Comparison of ENCODE assay signal across 38 cellular contexts in genomic region chr10:29250066-29250465, GRCh38. TPM values are rescaled to one million over a fixed set of nuclear protein-coding genes. Genes with fewer than 3 reads are reported as not detected.
"Had no signal": no experiment of that assay in that cellular context is flagged by ENCODE, and none has a peak within 500 bp of the region (broad histone marks: within the 10 kb centered on the region; RNA-seq: fewer than 3 reads in every experiment).

No MANE protein-coding gene starts in this region.

- H3K4me1 ChIP-seq: ascending aorta, Peyer's patch had no signal

- H3K36me3 ChIP-seq: ascending aorta, cardiac muscle cell, Peyer's patch, SJSA1 had no signal

- H3K9ac ChIP-seq: KMS-11 had no signal

- DNase-seq: activated B cell treated with CpG ODN at 0.5 μM for 24 hours; activated CD4-positive, alpha-beta memory T cell treated with anti-CD3 and anti-CD28 coated beads, Interleukin-2, amount 10 ng/mL, durations not matched to agents 7 days and 5 days; activated CD4-positive, alpha-beta T cell treated with anti-CD3 and anti-CD28 coated beads for 4 hours; activated CD4-positive, alpha-beta T cell treated with anti-CD3 and anti-CD28 coated beads, Interleukin-2, amount 50 U/mL, for 1 hour; activated CD4-positive, CD25-positive, alpha-beta regulatory T cell treated with anti-CD3 and anti-CD28 coated beads, Interleukin-2, amount 50 U/mL, for 72 hours; activated CD8-positive, alpha-beta memory T cell treated with anti-CD3 and anti-CD28 coated beads for 24 hours; activated CD8-positive, alpha-beta memory T cell treated with anti-CD3 and anti-CD28 coated beads, Interleukin-2, amount 10 ng/mL, durations not matched to agents 7 days and 5 days; activated CD8-positive, alpha-beta memory T cell treated with anti-CD3 and anti-CD28 coated beads, Interleukin-2, amount 50 U/mL, for 48 hours; activated effector memory CD4-positive, alpha-beta T cell treated with Interleukin-2 at 50 U/mL for 16 hours; activated naive CD4-positive, alpha-beta T cell treated with anti-CD3 and anti-CD28 coated beads, Interleukin-2, amount 10 ng/mL, durations not matched to agents 7 days and 5 days; activated naive CD8-positive, alpha-beta T cell treated with anti-CD3 and anti-CD28 coated beads for 36 hours; activated T-cell treated with anti-CD3 and anti-CD28 coated beads, Interleukin-2, amount 50 U/mL, for 48 hours; amniotic stem cell; cerebellar nuclear complex; MM.1S; MV-4-11; NCI-H1092; NCI-H1436 treated with DMSO at 0.1 percent for 48 hours; NCI-H1694 treated with DMSO at 0.1 percent for 48 hours; NCI-H2029; NCI-H345; NCI-H524 treated with DMSO at 0.1 percent for 48 hours; NK-92 treated with Interleukin-12 subunit alpha and Interleukin-12 subunit beta, amount 100 ng/mL, for 24 hours; PC-3; Peyer's patch; RPMI8226; SHP77 treated with DMSO at 0.1 percent for 48 hours; T-helper 1 cell; T-helper 2 cell; T-helper 9 cell had no signal

- H3K27ac ChIP-seq: ascending aorta, cardiac muscle cell, KMS-11, Peyer's patch, SJSA1, VCaP had no signal

- H3K4me2 ChIP-seq: KMS-11 had no signal

- H3K9me3 ChIP-seq: ascending aorta, Peyer's patch, SJSA1 had no signal

- ATAC-seq: activated CD8-positive, alpha-beta memory T cell treated with anti-CD3 and anti-CD28 coated beads, Interleukin-2, amount 10 ng/mL, durations not matched to agents 7 days and 5 days; PC-3; SK-N-SH treated with all-trans-retinoic acid at 6 μM for 48 hours had no signal

- H3K4me3 ChIP-seq: ascending aorta, cardiac muscle cell, Peyer's patch, SJSA1 had no signal

- H3K27me3 ChIP-seq: ascending aorta, cardiac muscle cell, Peyer's patch, SJSA1 had no signal

RNA-seq across cellular contexts. Expression of gene LYZL1, which starts 38.8 kb away (rescaled TPM):
- total RNA-seq: activated B cell treated with CpG ODN at 0.5 μM for 24 hours; activated CD4-positive, alpha-beta memory T cell treated with anti-CD3 and anti-CD28 coated beads, Interleukin-2, amount 10 ng/mL, durations not matched to agents 7 days and 5 days; activated CD8-positive, alpha-beta memory T cell treated with anti-CD3 and anti-CD28 coated beads, Interleukin-2, amount 10 ng/mL, durations not matched to agents 7 days and 5 days; activated naive CD8-positive, alpha-beta T cell treated with anti-CD3 and anti-CD28 coated beads for 36 hours; ascending aorta; cardiac muscle cell; LHCN-M2; NCI-H460; PC-3; Peyer's patch; SJSA1 had no signal
